In the genomic region with DNA sequence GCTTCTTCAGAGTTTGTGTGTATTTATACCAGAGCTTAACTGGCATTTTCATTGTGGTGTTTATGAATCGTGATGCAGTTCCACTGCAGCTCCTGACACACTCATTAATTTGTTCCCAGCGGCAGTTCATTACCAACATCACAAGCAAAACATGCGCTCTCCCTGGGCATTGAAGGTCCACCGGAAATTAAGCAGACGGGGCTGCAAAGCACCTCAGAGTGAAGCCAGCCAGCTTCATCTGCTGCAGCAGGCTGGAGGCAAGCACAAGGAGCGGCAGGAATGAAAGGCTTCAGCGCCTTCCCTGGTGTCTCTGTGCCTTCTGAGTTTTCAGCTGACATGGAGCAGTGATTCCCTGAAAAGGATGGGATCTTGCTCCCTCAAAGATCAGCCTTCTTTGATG, we compare ENCODE assay signal across 3 cellular contexts.
TF ChIP-seq lines count a peak whose summit lies in the region.

No MANE protein-coding gene starts in this region.

TF ChIP-seq in SK-N-SH, 30 proteins besides CTCF, POLR2A, EP300 and RAD21:
- no peak for TF ChIP-seq TEAD4 (IDR thresholded peaks at IDR 0.05; ENCODE audit: borderline replicate concordance, insufficient read depth)
- TF ChIP-seq CHD2 (IDR thresholded peaks at IDR 0.05; ENCODE audit: low read length, partially characterized antibody), result no peak
- TF ChIP-seq, protein P1, sequence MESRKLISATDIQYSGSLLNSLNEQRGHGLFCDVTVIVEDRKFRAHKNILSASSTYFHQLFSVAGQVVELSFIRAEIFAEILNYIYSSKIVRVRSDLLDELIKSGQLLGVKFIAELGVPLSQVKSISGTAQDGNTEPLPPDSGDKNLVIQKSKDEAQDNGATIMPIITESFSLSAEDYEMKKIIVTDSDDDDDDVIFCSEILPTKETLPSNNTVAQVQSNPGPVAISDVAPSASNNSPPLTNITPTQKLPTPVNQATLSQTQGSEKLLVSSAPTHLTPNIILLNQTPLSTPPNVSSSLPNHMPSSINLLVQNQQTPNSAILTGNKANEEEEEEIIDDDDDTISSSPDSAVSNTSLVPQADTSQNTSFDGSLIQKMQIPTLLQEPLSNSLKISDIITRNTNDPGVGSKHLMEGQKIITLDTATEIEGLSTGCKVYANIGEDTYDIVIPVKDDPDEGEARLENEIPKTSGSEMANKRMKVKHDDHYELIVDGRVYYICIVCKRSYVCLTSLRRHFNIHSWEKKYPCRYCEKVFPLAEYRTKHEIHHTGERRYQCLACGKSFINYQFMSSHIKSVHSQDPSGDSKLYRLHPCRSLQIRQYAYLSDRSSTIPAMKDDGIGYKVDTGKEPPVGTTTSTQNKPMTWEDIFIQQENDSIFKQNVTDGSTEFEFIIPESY (IDR thresholded peaks at IDR 0.05; ENCODE audit: borderline replicate concordance, low read depth), result no peak

TF ChIP-seq in SK-N-SH treated with all-trans-retinoic acid at 6 μM for 48 hours, 23 proteins besides CTCF, POLR2A, EP300 and RAD21:
- no peak for TF ChIP-seq ISL1 (CRISPR knock-in tag; IDR thresholded peaks at IDR 0.05)
- TF ChIP-seq ZNF8 (CRISPR knock-in tag; IDR thresholded peaks at IDR 0.05), result no peak
- no peak for TF ChIP-seq PPARA (CRISPR knock-in tag; IDR thresholded peaks at IDR 0.05; ENCODE audit: borderline replicate concordance)
- TF ChIP-seq, protein P2, sequence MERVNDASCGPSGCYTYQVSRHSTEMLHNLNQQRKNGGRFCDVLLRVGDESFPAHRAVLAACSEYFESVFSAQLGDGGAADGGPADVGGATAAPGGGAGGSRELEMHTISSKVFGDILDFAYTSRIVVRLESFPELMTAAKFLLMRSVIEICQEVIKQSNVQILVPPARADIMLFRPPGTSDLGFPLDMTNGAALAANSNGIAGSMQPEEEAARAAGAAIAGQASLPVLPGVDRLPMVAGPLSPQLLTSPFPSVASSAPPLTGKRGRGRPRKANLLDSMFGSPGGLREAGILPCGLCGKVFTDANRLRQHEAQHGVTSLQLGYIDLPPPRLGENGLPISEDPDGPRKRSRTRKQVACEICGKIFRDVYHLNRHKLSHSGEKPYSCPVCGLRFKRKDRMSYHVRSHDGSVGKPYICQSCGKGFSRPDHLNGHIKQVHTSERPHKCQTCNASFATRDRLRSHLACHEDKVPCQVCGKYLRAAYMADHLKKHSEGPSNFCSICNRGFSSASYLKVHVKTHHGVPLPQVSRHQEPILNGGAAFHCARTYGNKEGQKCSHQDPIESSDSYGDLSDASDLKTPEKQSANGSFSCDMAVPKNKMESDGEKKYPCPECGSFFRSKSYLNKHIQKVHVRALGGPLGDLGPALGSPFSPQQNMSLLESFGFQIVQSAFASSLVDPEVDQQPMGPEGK (CRISPR knock-in tag; IDR thresholded peaks at IDR 0.05; ENCODE audit: borderline replicate concordance), result no peak
- TF ChIP-seq ESRRG (CRISPR knock-in tag; IDR thresholded peaks at IDR 0.05), result no peak
- no peak for TF ChIP-seq TOX (CRISPR knock-in tag; IDR thresholded peaks at IDR 0.05; ENCODE audit: borderline replicate concordance)

TF ChIP-seq in WTC11, 78 proteins besides CTCF, POLR2A, EP300 and RAD21:
- TF ChIP-seq, protein P3, sequence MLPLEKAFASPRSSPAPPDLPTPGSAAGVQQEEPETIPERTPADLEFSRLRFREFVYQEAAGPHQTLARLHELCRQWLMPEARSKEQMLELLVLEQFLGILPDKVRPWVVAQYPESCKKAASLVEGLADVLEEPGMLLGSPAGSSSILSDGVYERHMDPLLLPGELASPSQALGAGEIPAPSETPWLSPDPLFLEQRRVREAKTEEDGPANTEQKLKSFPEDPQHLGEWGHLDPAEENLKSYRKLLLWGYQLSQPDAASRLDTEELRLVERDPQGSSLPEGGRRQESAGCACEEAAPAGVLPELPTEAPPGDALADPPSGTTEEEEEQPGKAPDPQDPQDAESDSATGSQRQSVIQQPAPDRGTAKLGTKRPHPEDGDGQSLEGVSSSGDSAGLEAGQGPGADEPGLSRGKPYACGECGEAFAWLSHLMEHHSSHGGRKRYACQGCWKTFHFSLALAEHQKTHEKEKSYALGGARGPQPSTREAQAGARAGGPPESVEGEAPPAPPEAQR (CRISPR knock-in tag; IDR thresholded peaks at IDR 0.05), result no peak
